9 cellular contexts compared by ENCODE assay signal in genomic region chr22:46054878-46055158, GRCh38.
DNase-seq lines count a peak whose midpoint lies in the region; ATAC-seq and TF ChIP-seq lines count a peak whose summit lies in the region.
"Had no signal": no experiment of that assay in that cellular context is flagged by ENCODE, and none has a peak within 500 bp of the region (broad histone marks: within the 10 kb centered on the region; RNA-seq: fewer than 3 reads in every experiment).

No MANE protein-coding gene starts in this region.

- TF ChIP-seq POLR2A in HCT116 (IDR thresholded peaks at IDR 0.05; ENCODE audit: borderline replicate concordance, extremely low read depth, insufficient read depth, insufficient read length): no peak

- no peaks in the 10 kb centered on the region for H3K9me2 ChIP-seq in HCT116 (ENCODE audit: insufficient read depth)

- H3K9me3 ChIP-seq in HCT116 (ENCODE audit: control insufficient read depth in 1 of 2, insufficient read depth in 1 of 2, low read depth in 1 of 2, low read length in 2 of 2): no peaks in the 10 kb centered on the region

- H3K27ac ChIP-seq in HCT116 (ENCODE audit: low read depth, low read length) (peak overlapping the region; percentile 85), VCaP (peak overlapping the region; percentile 93), skin epidermis (peak overlapping the region in 20 of 21 experiments; percentile 96 to 100 (median 99))

- H3K36me3 ChIP-seq in HCT116 (ENCODE audit: control insufficient read depth in 1 of 2, insufficient read depth in 2 of 2, low read length in 2 of 2): no peaks in the 10 kb centered on the region

- no peak overlapping the region for H2AFZ ChIP-seq in HCT116 (ENCODE audit: low read depth, low read length, poor library complexity, severe bottlenecking)

- peak overlapping the region; percentile 97 for H3K4me2 ChIP-seq in HCT116 (ENCODE audit: low read length)

- peak overlapping the region; percentile 89 for H3K9ac ChIP-seq in HCT116 (ENCODE audit: low read length)

- H3K4me3 ChIP-seq in HCT116 (replicated peaks in 1 of 2; ENCODE audit: low read depth in 1 of 2, low read length in 2 of 2) (peak overlapping the region; percentile 70 to 78), fibroblast of villous mesenchyme (ENCODE audit: low read depth, low read length) (peak overlapping the region; percentile 58), skin epidermis (peak overlapping the region; percentile 46 to 92 (median 55))

- no peak for TF ChIP-seq CTCF in HCT116 (IDR thresholded peaks at IDR 0.05 in 2 of 3, conservative IDR thresholded peaks at IDR 0.05 in 1 of 3; ENCODE audit: borderline replicate concordance in 1 of 3, insufficient read depth in 1 of 3, low read depth in 2 of 3, low read length in 2 of 3)
- no peak for TF ChIP-seq CTCF in VCaP (conservative IDR thresholded peaks at IDR 0.05)
- TF ChIP-seq CTCF in fibroblast of villous mesenchyme (IDR thresholded peaks at IDR 0.05; ENCODE audit: insufficient read depth, low read depth, low read length): no peak

- DNase-seq in HCT116 (ENCODE audit: low read depth, low spot score): no peak
- no peak for DNase-seq in fibroblast of villous mesenchyme (ENCODE audit: low read depth)
- DNase-seq in T-helper 9 cell: no peak
- no peak for DNase-seq in inferior parietal cortex (ENCODE audit: extremely low spot score)
- DNase-seq in GDM1 (lab: John Stamatoyannopoulos, UW): no peak
- DNase-seq in Kasumi-1 (lab: John Stamatoyannopoulos, UW): no peak
- DNase-seq: NCI-H2227 treated with DMSO at 0.1 percent for 48 hours had no signal

- intact Hi-C loops in HCT116 (cut with micrococcal nuclease): no loop called here

- CTCF ChIA-PET in HCT116 (lab: Charles Lee): no interaction called here

- no peaks in the 10 kb centered on the region for H3K27me3 ChIP-seq in HCT116 (ENCODE audit: insufficient read depth, low read length)

- TF ChIP-seq RAD21 in HCT116 (IDR thresholded peaks at IDR 0.05; ENCODE audit: low read depth): no peak

- BruUV-seq in HCT116 (replicated peaks; lab: Mats Ljungman, UMichigan): no TSS peak

- H4K20me1 ChIP-seq in HCT116 (ENCODE audit: insufficient read depth): no peaks in the 10 kb centered on the region

- POLR2A ChIA-PET in HCT116 (lab: Charles Lee): interaction anchor here (2.1 to 2.3 kb wide), 2 partner anchors 10 to 15 kb away, joined by 5 to 9 read pairs; no protein-coding TSS in a partner anchor

- no peak for ATAC-seq in HCT116

- H3K79me2 ChIP-seq in HCT116 (ENCODE audit: insufficient read depth, low read length): peaks cover 57% of the 10 kb centered on the region

- RAD21 ChIA-PET in HCT116 (lab: Charles Lee; ENCODE audit: low non-redundant PET in 1 of 2, low total read pairs in 2 of 2, uncharacterized antibody in 2 of 2, unreplicated experiment in 2 of 2): no interaction called here

- H3K4me1 ChIP-seq in HCT116 (ENCODE audit: control insufficient read depth in 1 of 2, insufficient read depth in 2 of 2, low read length in 2 of 2): peaks cover 19 to 27% of the 10 kb centered on the region in 2 experiments

TF ChIP-seq in HCT116, 20 proteins besides CTCF, POLR2A, EP300 and RAD21:
- TF ChIP-seq JUND (IDR thresholded peaks at IDR 0.05) (no peak), CBX3 (IDR thresholded peaks at IDR 0.05; ENCODE audit: low read depth) (no peak), ZNF274 (IDR thresholded peaks at IDR 0.05; ENCODE audit: low read depth, low read length) (no peak), EZH2 (IDR thresholded peaks at IDR 0.05) (no peak), SP1 (IDR thresholded peaks at IDR 0.05; ENCODE audit: low read depth) (no peak), ATF3 (IDR thresholded peaks at IDR 0.05) (no peak), ZBTB33 (IDR thresholded peaks at IDR 0.05; ENCODE audit: extremely low read depth, insufficient replicate concordance, low read length) (no peak), SIN3A (IDR thresholded peaks at IDR 0.05; ENCODE audit: low read depth) (no peak), TCF7L2 (IDR thresholded peaks at IDR 0.05; ENCODE audit: borderline replicate concordance, extremely low read depth, insufficient read depth, insufficient read length) (no peak), EGR1 (IDR thresholded peaks at IDR 0.05; ENCODE audit: low read depth) (no peak), EZH2phosphoT487 (IDR thresholded peaks at IDR 0.05; ENCODE audit: borderline replicate concordance) (no peak), REST (IDR thresholded peaks at IDR 0.05; ENCODE audit: low read depth) (no peak), MAX (IDR thresholded peaks at IDR 0.05) (no peak), ZFX (IDR thresholded peaks at IDR 0.05) (no peak)
